Comparison of ENCODE assay signal across 17 cellular contexts in genomic region chr6:5531853-5532375, GRCh38.
"Had no signal": no experiment of that assay in that cellular context is flagged by ENCODE, and none has a peak within 500 bp of the region (broad histone marks: within the 10 kb centered on the region; RNA-seq: fewer than 3 reads in every experiment).

No MANE protein-coding gene starts in this region.

- H3K4me3 Mint-ChIP-seq: activated CD8-positive, alpha-beta T cell treated with anti-CD3 and anti-CD28 coated beads for 36 hours; activated naive CD4-positive, alpha-beta T cell treated with anti-CD3 and anti-CD28 coated beads, Interleukin-2, amount 50 U/mL, for 24 hours; naive B cell; stimulated activated memory B cell treated with anti-CD40 and anti-IgM and Interleukin-4, amounts not matched to agents 10 μg/mL and 1 μg/mL and 100 μg/mL, for 72 hours had no signal

- H3K27ac Mint-ChIP-seq: activated CD8-positive, alpha-beta T cell treated with anti-CD3 and anti-CD28 coated beads for 36 hours; activated naive CD4-positive, alpha-beta T cell treated with anti-CD3 and anti-CD28 coated beads, Interleukin-2, amount 50 U/mL, for 24 hours; stimulated activated memory B cell treated with anti-CD40 and anti-IgM and Interleukin-4, amounts not matched to agents 10 μg/mL and 1 μg/mL and 100 μg/mL, for 72 hours had no signal

- DNase-seq: activated CD8-positive, alpha-beta T cell treated with anti-CD3 and anti-CD28 coated beads for 36 hours; activated effector memory CD4-positive, alpha-beta T cell treated with Interleukin-2 at 50 U/mL for 16 hours; activated T-cell treated with anti-CD3 and anti-CD28 coated beads, Interleukin-2, amount 50 U/mL, for 1 hour; erythroblast; foreskin melanocyte; glutamatergic neuron; hippocampal formation; left cardiac atrium; mesenchymal stem cell; mucosa of descending colon; naive B cell; right cardiac atrium; stimulated activated CD4-positive, alpha-beta T cell treated with anti-CD3 and anti-CD28 coated beads, Interleukin-4, amount 100 ng/mL, for 1 hour; T-helper 2 cell; thyroid gland had no signal

- ATAC-seq: activated CD8-positive, alpha-beta T cell treated with anti-CD3 and anti-CD28 coated beads for 36 hours; left cardiac atrium; mucosa of descending colon; right cardiac atrium; stimulated activated memory B cell treated with anti-CD40 and anti-IgM and Interleukin-4, amounts not matched to agents 10 μg/mL and 1 μg/mL and 100 μg/mL, for 72 hours had no signal

- H3K27me3 Mint-ChIP-seq: activated CD8-positive, alpha-beta T cell treated with anti-CD3 and anti-CD28 coated beads for 36 hours; activated naive CD4-positive, alpha-beta T cell treated with anti-CD3 and anti-CD28 coated beads, Interleukin-2, amount 50 U/mL, for 24 hours; naive B cell; stimulated activated memory B cell treated with anti-CD40 and anti-IgM and Interleukin-4, amounts not matched to agents 10 μg/mL and 1 μg/mL and 100 μg/mL, for 72 hours had no signal

- H3K9me3 Mint-ChIP-seq: activated naive CD4-positive, alpha-beta T cell treated with anti-CD3 and anti-CD28 coated beads, Interleukin-2, amount 50 U/mL, for 24 hours had no signal
